In the genomic region with DNA sequence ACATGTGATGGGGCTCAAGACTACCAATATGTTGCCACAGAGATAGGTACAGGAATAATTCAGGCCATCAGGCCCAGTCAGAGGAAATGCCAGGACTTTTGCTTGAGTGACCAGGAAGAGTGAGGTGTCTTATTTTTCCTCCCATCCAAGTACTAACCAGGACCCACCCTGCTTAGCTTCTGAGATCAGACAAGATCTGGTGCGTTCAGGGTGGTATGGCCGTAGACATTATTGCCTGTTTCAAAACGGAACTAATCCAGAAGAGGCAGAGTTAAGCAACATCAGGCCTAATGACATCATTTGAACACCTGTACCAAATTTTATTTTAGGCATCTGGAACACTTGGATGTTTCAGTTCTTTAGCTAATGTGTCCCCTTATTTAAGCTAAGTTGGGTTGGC, we compare ENCODE assay signal across 19 cellular contexts.
"Had no signal": no experiment of that assay in that cellular context is flagged by ENCODE, and none has a peak within 500 bp of the region (broad histone marks: within the 10 kb centered on the region; RNA-seq: fewer than 3 reads in every experiment).

No MANE protein-coding gene starts in this region.

- H3K4me1 ChIP-seq: Peyer's patch, SJCRH30 had no signal

- H3K4me2 ChIP-seq: PC-9 had no signal

- H3K27me3 ChIP-seq: Peyer's patch, SJCRH30 had no signal

- H3K4me3 ChIP-seq: PC-9, Peyer's patch, SJCRH30 had no signal

- H3K9me3 ChIP-seq: Peyer's patch, SJCRH30 had no signal

- H2AFZ ChIP-seq: PC-9 had no signal

- DNase-seq: IMR-90; Kasumi-1; KG1; NCI-H1092 treated with DMSO at 0.1 percent for 48 hours; NCI-H1436; NCI-H187; NCI-H2029; NCI-H2081 treated with DMSO at 0.1 percent for 48 hours; NCI-H2171; NCI-H524; NCI-H526 treated with DMSO at 0.1 percent for 48 hours; NCI-H774; NK-92 treated with Interleukin-12 subunit alpha and Interleukin-12 subunit beta, amount 100 ng/mL, for 24 hours; OCI-M1; PC-9; Peyer's patch; SHP77 treated with DMSO at 0.1 percent for 48 hours; SJCRH30; T-helper 2 cell had no signal

- H3K27ac ChIP-seq: PC-9, Peyer's patch, SJCRH30 had no signal

- H3K36me3 ChIP-seq: Peyer's patch, SJCRH30 had no signal
